ENCODE assay signal across 8 cellular contexts in genomic region chr1:117339866-117340357, GRCh38.
A peak's percentile ranks its signal among the peaks of the same experiment; 100 is the strongest.
DNase-seq lines count a peak whose midpoint lies in the region; ATAC-seq and TF ChIP-seq lines count a peak whose summit lies in the region.

No MANE protein-coding gene starts in this region.

- H3K4me3 Mint-ChIP-seq in effector memory CD8-positive, alpha-beta T cell = no peak overlapping the region
- H3K4me3 Mint-ChIP-seq in nephron = no peak overlapping the region

- peak; percentile 43 for DNase-seq in SIG-M5 treated with dmso at 0.1 percent for 504 hours (lab: John Stamatoyannopoulos, UW; ENCODE audit: unreplicated experiment)
- DNase-seq in SIG-M5 (lab: John Stamatoyannopoulos, UW) = no peak
- peak; percentile 90 to 93 for DNase-seq in NCI-H526 (lab: John Stamatoyannopoulos, UW)
- no peak for DNase-seq in effector memory CD8-positive, alpha-beta T cell
- no peak for DNase-seq in putamen (ENCODE audit: low spot score)
- DNase-seq in activated CD8-positive, alpha-beta memory T cell treated with anti-CD3 and anti-CD28 coated beads, Interleukin-2, amount 50 U/mL, for 48 hours = no peak

- no peak overlapping the region for H3K27ac Mint-ChIP-seq in effector memory CD8-positive, alpha-beta T cell
- peak overlapping the region; percentile 55 to 79 (median 78) for H3K27ac Mint-ChIP-seq in nephron

- H3K9me3 Mint-ChIP-seq in effector memory CD8-positive, alpha-beta T cell = no peaks in the 10 kb centered on the region
- no peaks in the 10 kb centered on the region for H3K9me3 Mint-ChIP-seq in nephron

- peak in 1 of 3 experiments; percentile 7 for TF ChIP-seq CTCF in nephron (IDR thresholded peaks at IDR 0.05; ENCODE audit: unreplicated experiment in 3 of 3)

- no peaks in the 10 kb centered on the region for H3K36me3 Mint-ChIP-seq in effector memory CD8-positive, alpha-beta T cell (ENCODE audit: insufficient read depth)
- no peaks in the 10 kb centered on the region for H3K36me3 Mint-ChIP-seq in nephron (ENCODE audit: low read depth)

- peaks cover 0 to 8% of the 10 kb centered on the region in 2 donors for H3K27me3 Mint-ChIP-seq in effector memory CD8-positive, alpha-beta T cell
- H3K27me3 Mint-ChIP-seq in nephron (ENCODE audit: low read depth) = no peaks in the 10 kb centered on the region

- H3K4me1 Mint-ChIP-seq in effector memory CD8-positive, alpha-beta T cell (ENCODE audit: low read depth in 2 of 2) = peaks cover 5 to 8% of the 10 kb centered on the region in 2 donors
- H3K4me1 Mint-ChIP-seq in nephron = peaks cover 38% of the 10 kb centered on the region

- ATAC-seq in effector memory CD8-positive, alpha-beta T cell (replicated peaks) = peak; percentile 80
- ATAC-seq in HG02970 (IDR thresholded peaks at IDR 0.05; ENCODE audit: low FRiP score, unreplicated experiment) = no peak

Comparison
In these comparisons a context has a peak if more than half of its experiments do, and no peak if none do; other contexts are left out.
1. DNase-seq: peak in SIG-M5 treated with dmso at 0.1 percent for 504 hours (single experiment) and NCI-H526 (2 of 2); none in SIG-M5 (single experiment), effector memory CD8-positive, alpha-beta T cell (0 of 3), putamen (single experiment) and activated CD8-positive, alpha-beta memory T cell treated with anti-CD3 and anti-CD28 coated beads, Interleukin-2, amount 50 U/mL, for 48 hours (single experiment).
2. H3K27ac Mint-ChIP-seq: peak in nephron (3 of 3); none in effector memory CD8-positive, alpha-beta T cell (0 of 2).